ENCODE assay signal across 8 cellular contexts in genomic region chr2:236871500-236872001, GRCh38.
DNase-seq lines count a peak whose midpoint lies in the region; ATAC-seq, FAIRE-seq and TF ChIP-seq lines count a peak whose summit lies in the region.

No MANE protein-coding gene starts in this region.

- ATAC-seq in body of pancreas (peak; percentile 52), thoracic aorta (ENCODE audit: insufficient number of reproducible peaks, low FRiP score, low read depth) (peak; percentile 17)

- no peak for TF ChIP-seq CTCF in AG04450 (IDR thresholded peaks at IDR 0.05; ENCODE audit: low read depth, low read length)
- TF ChIP-seq CTCF in body of pancreas (IDR thresholded peaks at IDR 0.05) = no peak
- TF ChIP-seq CTCF in thoracic aorta (IDR thresholded peaks at IDR 0.05) = no peak

- no peak overlapping the region for H3K4me3 ChIP-seq in AG04450 (ENCODE audit: low read depth, low read length)
- H3K4me3 ChIP-seq in body of pancreas = no peak overlapping the region
- no peak overlapping the region for H3K4me3 ChIP-seq in thoracic aorta

- in situ Hi-C loops in KBM-7 (cut with MboI; ENCODE audit: low pct_unique_long_range_greater_than_20kb, low sequenced_read_pairs) = no loop called here

- H3K27ac ChIP-seq in AG04450 (ENCODE audit: low read depth, low read length) (peak overlapping the region; percentile 42), body of pancreas (peak overlapping the region in 1 of 4 donors; percentile 55), thoracic aorta (peak overlapping the region in 1 of 2 donors; percentile 49)

- peaks cover 8% of the 10 kb centered on the region for H3K4me1 ChIP-seq in body of pancreas
- no peaks in the 10 kb centered on the region for H3K4me1 ChIP-seq in thoracic aorta (ENCODE audit: control insufficient read depth in 1 of 2, low read depth in 2 of 2)

- POLR2A ChIA-PET in AG04450 (lab: Yijun Ruan, JAX) = interaction anchor here (0.5 to 1.3 kb wide), 2 partner anchors 9 to 77 kb away, joined by 3 to 5 read pairs; no protein-coding TSS in a partner anchor

- CTCF ChIA-PET in AG04450 (lab: Charles Lee) = no interaction called here

- no peaks in the 10 kb centered on the region for H3K27me3 ChIP-seq in AG04450 (ENCODE audit: control insufficient read depth, insufficient read depth, low read length)
- H3K27me3 ChIP-seq in body of pancreas = no peaks in the 10 kb centered on the region
- H3K27me3 ChIP-seq in thoracic aorta (replicated peaks; ENCODE audit: insufficient read depth) = no peaks in the 10 kb centered on the region

- no peaks in the 10 kb centered on the region for H3K9me3 ChIP-seq in AG04450 (ENCODE audit: control insufficient read depth, insufficient read depth, low read length)
- no peaks in the 10 kb centered on the region for H3K9me3 ChIP-seq in body of pancreas
- no peaks in the 10 kb centered on the region for H3K9me3 ChIP-seq in thoracic aorta

- intact Hi-C loops in body of pancreas (cut with DNase I) = no loop called here

- DNase-seq in AG04450 (ENCODE audit: low read depth, low spot score) (peak; percentile 71), KBM-7 (peak; percentile 47), body of pancreas (peak in 1 of 4 donors; percentile 76), kidney tubule cell (ENCODE audit: low spot score) (peak; percentile 99), thoracic aorta (ENCODE audit: low spot score) (no peak), NCI-H446 treated with DMSO at 0.1 percent for 48 hours (lab: John Stamatoyannopoulos, UW) (no peak), GM12891 (ENCODE audit: insufficient read length, low spot score) (no peak), GM19240 (ENCODE audit: insufficient read length, low spot score) (no peak)

- 55 to 87% methylated on average over 6 of the region's 6 CpGs for WGBS in body of pancreas, 2 donors

- TF ChIP-seq POLR2A in body of pancreas (IDR thresholded peaks at IDR 0.05) (no peak), GM12891 (IDR thresholded peaks at IDR 0.05; ENCODE audit: low read depth, low read length) (no peak)

- no peak for FAIRE-seq in GM12891 (lab: Jason Lieb, UNC)

- H3K36me3 ChIP-seq in body of pancreas (replicated peaks in 1 of 2; ENCODE audit: insufficient read depth in 1 of 2, low read depth in 2 of 2) (no peaks in the 10 kb centered on the region), thoracic aorta (no peaks in the 10 kb centered on the region)

TF ChIP-seq in GM12891, 5 proteins besides CTCF, POLR2A, EP300 and RAD21:
- TF ChIP-seq TAF1 (IDR thresholded peaks at IDR 0.05; ENCODE audit: low read depth, low read length) (no peak), PAX5 (IDR thresholded peaks at IDR 0.05; ENCODE audit: insufficient read depth, low read length, severe bottlenecking) (no peak), POLR2AphosphoS5 (IDR thresholded peaks at IDR 0.05; ENCODE audit: low read depth, low read length) (no peak), POU2F2 (IDR thresholded peaks at IDR 0.05; ENCODE audit: low read depth, low read length) (no peak), SPI1 (IDR thresholded peaks at IDR 0.05; ENCODE audit: low read depth, low read length) (no peak)

Comparison
In these comparisons a context has a peak if more than half of its experiments do, and no peak if none do; other contexts are left out.
1. DNase-seq: peak in AG04450 (single experiment), KBM-7 (single experiment) and kidney tubule cell (single experiment); none in thoracic aorta (single experiment), NCI-H446 treated with DMSO at 0.1 percent for 48 hours (single experiment), GM12891 (single experiment) and GM19240 (single experiment).